ENCODE assay signal across 26 cellular contexts in genomic region chr3:36097180-36097579, GRCh38.
"Had no signal": no experiment of that assay in that cellular context is flagged by ENCODE, and none has a peak within 500 bp of the region (broad histone marks: within the 10 kb centered on the region; RNA-seq: fewer than 3 reads in every experiment).

No MANE protein-coding gene starts in this region.

- H3K79me2 ChIP-seq: parathyroid adenoma had no signal

- H3K36me3 Mint-ChIP-seq: mesothelial cell of epicardium; naive thymus-derived CD4-positive, alpha-beta T cell; natural killer cell treated with Interleukin-12 subunit alpha and Interleukin-12 subunit beta and Interleukin-15 and Interleukin-18, amount 100 ng/mL, for 72 hours; stimulated activated memory B cell treated with anti-CD40 and anti-IgM and Interleukin-4, amounts not matched to agents 10 μg/mL and 1 μg/mL and 100 μg/mL, for 72 hours; type B pancreatic cell had no signal

- H3K36me3 ChIP-seq: left ventricle myocardium inferior, neutrophil, right atrium auricular region, right lobe of liver, tibial nerve, uterus had no signal

- H3K9ac ChIP-seq: parathyroid adenoma had no signal

- H3K4me1 ChIP-seq: left ventricle myocardium inferior, parathyroid adenoma, psoas muscle, right atrium auricular region, right lobe of liver, tibial nerve, uterus had no signal

- H3K27me3 ChIP-seq: neutrophil, right atrium auricular region, right lobe of liver, tibial nerve, uterus had no signal

- H3K9me3 Mint-ChIP-seq: mesothelial cell of epicardium; neural crest cell; stimulated activated memory B cell treated with anti-CD40 and anti-IgM and Interleukin-4, amounts not matched to agents 10 μg/mL and 1 μg/mL and 100 μg/mL, for 72 hours; stimulated activated naive CD8-positive, alpha-beta T cell treated with anti-CD3 and anti-CD28 coated beads, Interleukin-15, amount 100 ng/mL, for 72 hours; type B pancreatic cell had no signal

- H2AFZ ChIP-seq: parathyroid adenoma had no signal

- H3K27me3 Mint-ChIP-seq: naive thymus-derived CD4-positive, alpha-beta T cell; natural killer cell treated with Interleukin-12 subunit alpha and Interleukin-12 subunit beta and Interleukin-15 and Interleukin-18, amount 100 ng/mL, for 72 hours; stimulated activated memory B cell treated with anti-CD40 and anti-IgM and Interleukin-4, amounts not matched to agents 10 μg/mL and 1 μg/mL and 100 μg/mL, for 72 hours; stimulated activated naive CD8-positive, alpha-beta T cell treated with anti-CD3 and anti-CD28 coated beads, Interleukin-15, amount 100 ng/mL, for 72 hours had no signal

- H3K4me1 Mint-ChIP-seq: naive thymus-derived CD4-positive, alpha-beta T cell; neural crest cell; stimulated activated naive CD8-positive, alpha-beta T cell treated with anti-CD3 and anti-CD28 coated beads, Interleukin-15, amount 100 ng/mL, for 72 hours had no signal

- H3K27ac Mint-ChIP-seq: mesothelial cell of epicardium; naive thymus-derived CD4-positive, alpha-beta T cell; natural killer cell treated with Interleukin-12 subunit alpha and Interleukin-12 subunit beta and Interleukin-15 and Interleukin-18, amount 100 ng/mL, for 72 hours; stimulated activated memory B cell treated with anti-CD40 and anti-IgM and Interleukin-4, amounts not matched to agents 10 μg/mL and 1 μg/mL and 100 μg/mL, for 72 hours; stimulated activated naive CD8-positive, alpha-beta T cell treated with anti-CD3 and anti-CD28 coated beads, Interleukin-15, amount 100 ng/mL, for 72 hours; type B pancreatic cell had no signal

- H3K4me3 ChIP-seq: left ventricle myocardium inferior, lung, psoas muscle, right atrium auricular region, right lobe of liver, smooth muscle cell, tibial nerve, uterus had no signal

- H3K4me2 ChIP-seq: smooth muscle cell had no signal

- H3K4me3 Mint-ChIP-seq: mesothelial cell of epicardium; naive thymus-derived CD4-positive, alpha-beta T cell; natural killer cell treated with Interleukin-12 subunit alpha and Interleukin-12 subunit beta and Interleukin-15 and Interleukin-18, amount 100 ng/mL, for 72 hours; neural crest cell; stimulated activated memory B cell treated with anti-CD40 and anti-IgM and Interleukin-4, amounts not matched to agents 10 μg/mL and 1 μg/mL and 100 μg/mL, for 72 hours; stimulated activated naive CD8-positive, alpha-beta T cell treated with anti-CD3 and anti-CD28 coated beads, Interleukin-15, amount 100 ng/mL, for 72 hours; type B pancreatic cell had no signal

- H3K27ac ChIP-seq: left ventricle myocardium inferior, neutrophil, parathyroid adenoma, psoas muscle, right atrium auricular region, right lobe of liver, tibial nerve, uterus had no signal

- ATAC-seq: naive thymus-derived CD4-positive, alpha-beta T cell; natural killer cell treated with Interleukin-12 subunit alpha and Interleukin-12 subunit beta and Interleukin-15 and Interleukin-18, amount 100 ng/mL, for 72 hours; psoas muscle; right lobe of liver; stimulated activated memory B cell treated with anti-CD40 and anti-IgM and Interleukin-4, amounts not matched to agents 10 μg/mL and 1 μg/mL and 100 μg/mL, for 72 hours; stimulated activated naive CD8-positive, alpha-beta T cell treated with anti-CD3 and anti-CD28 coated beads, Interleukin-15, amount 100 ng/mL, for 72 hours had no signal

- DNase-seq: islet precursor cell; left ventricle myocardium inferior; mesendoderm; naive thymus-derived CD4-positive, alpha-beta T cell; occipital lobe; psoas muscle; right lobe of liver; stimulated activated CD4-positive, alpha-beta T cell treated with anti-CD3 and anti-CD28 coated beads, Interleukin-1b, Interleukin-23, amount 100 ng/mL, for 48 hours; stimulated activated CD4-positive, alpha-beta T cell treated with anti-CD3 and anti-CD28 coated beads, Interleukin-2, amount 100 ng/mL, for 48 hours; stimulated activated CD4-positive, alpha-beta T cell treated with anti-CD3 and anti-CD28 coated beads, Interleukin-4, amount 100 ng/mL, for 4 hours; stimulated activated CD8-positive, alpha-beta memory T cell treated with anti-CD3 and anti-CD28 coated beads, Interleukin-4, amount 100 ng/mL, for 48 hours; stimulated activated naive CD4-positive, alpha-beta T cell treated with Interleukin-2 at 50 U/mL for 16 hours; stimulated activated naive CD8-positive, alpha-beta T cell treated with anti-CD3 and anti-CD28 coated beads, Interleukin-15, amount 100 ng/mL, for 72 hours; substantia nigra; uterus had no signal

- H3K9me3 ChIP-seq: left ventricle myocardium inferior, neutrophil, psoas muscle, right atrium auricular region, right lobe of liver, tibial nerve, uterus had no signal
